In genomic region chr16:4263504-4264436, GRCh38 we compare ENCODE assay signal across 9 cellular contexts. TPM values are rescaled to one million over a fixed set of nuclear protein-coding genes. Genes with fewer than 3 reads are reported as not detected.
DNase-seq lines count a peak whose midpoint lies in the region; ATAC-seq lines count a peak whose summit lies in the region.
"Had no signal": no experiment of that assay in that cellular context is flagged by ENCODE, and none has a peak within 500 bp of the region (broad histone marks: within the 10 kb centered on the region; RNA-seq: fewer than 3 reads in every experiment).

No MANE protein-coding gene starts in this region.

- H2BK12ac ChIP-seq in trophoblast cell (ENCODE audit: low read length), result no peak overlapping the region

- H2AK5ac ChIP-seq in trophoblast cell (ENCODE audit: low read length), result no peak overlapping the region

- no peak overlapping the region for H4K91ac ChIP-seq in trophoblast cell (ENCODE audit: low read depth, low read length)

- no peak overlapping the region for H4K8ac ChIP-seq in trophoblast cell (ENCODE audit: low read depth, low read length)

- H3K4me2 ChIP-seq in trophoblast cell (ENCODE audit: low read length), result no peak overlapping the region

- H3K27me3 Mint-ChIP-seq in activated T-helper 1 cell treated with anti-CD3 and anti-CD28 coated beads, Interleukin-12 subunit alpha, Interleukin-12 subunit beta, Interleukin-2, Interleukin-4 antibody, amounts not matched to agents 30 ng/mL and 10 ng/mL and 1 ng/mL, durations not matched to agents 14 hours and 24 hours and 36 hours (ENCODE audit: insufficient read depth), result no peaks in the 10 kb centered on the region

- H3K9ac ChIP-seq in trophoblast cell (ENCODE audit: low read length), result no peak overlapping the region

- no peak overlapping the region for H3K4ac ChIP-seq in trophoblast cell (ENCODE audit: low read depth, low read length)

- H2BK120ac ChIP-seq in trophoblast cell (ENCODE audit: insufficient read depth, low read length, poor library complexity), result no peak overlapping the region

- H3K9me3 Mint-ChIP-seq in activated T-helper 1 cell treated with anti-CD3 and anti-CD28 coated beads, Interleukin-12 subunit alpha, Interleukin-12 subunit beta, Interleukin-2, Interleukin-4 antibody, amounts not matched to agents 30 ng/mL and 10 ng/mL and 1 ng/mL, durations not matched to agents 14 hours and 24 hours and 36 hours, result no peaks in the 10 kb centered on the region

- no peak overlapping the region for H3K23ac ChIP-seq in trophoblast cell (ENCODE audit: low read length)

- WGBS in trophoblast cell (ENCODE audit: extremely low coverage, insufficient coverage, insufficient read length), result no CpG with 5 or more reads among the region's 39 CpGs

- H3K79me2 ChIP-seq in trophoblast cell (ENCODE audit: control insufficient read depth, insufficient read depth, low read length, poor library complexity), result peaks cover 3% of the 10 kb centered on the region

- H2AFZ ChIP-seq in trophoblast cell (ENCODE audit: insufficient read depth, low read length, poor library complexity), result no peak overlapping the region

- peak; percentile 65 for DNase-seq in D341Med (ENCODE audit: low spot score)
- DNase-seq in OCI-M1 (lab: John Stamatoyannopoulos, UW), result peak; percentile 6
- DNase-seq in fibroblast of gingiva (ENCODE audit: low read depth), result peak; percentile 99
- peak; percentile 19 to 41 for DNase-seq in trophoblast cell
- no peak for DNase-seq in activated T-helper 1 cell treated with anti-CD3 and anti-CD28 coated beads, Interleukin-12 subunit alpha, Interleukin-12 subunit beta, Interleukin-2, Interleukin-4 antibody, amounts not matched to agents 30 ng/mL and 10 ng/mL and 1 ng/mL, durations not matched to agents 14 hours and 24 hours and 36 hours (ENCODE audit: low spot score)
- no peak for DNase-seq in stimulated activated CD4-positive, alpha-beta T cell treated with anti-CD3 and anti-CD28 coated beads, Interleukin-4, amount 100 ng/mL, for 24 hours
- DNase-seq: T1000 had no signal

- ATAC-seq in GM19463 (IDR thresholded peaks at IDR 0.05; ENCODE audit: unreplicated experiment), result no peak
- no peak for ATAC-seq in HG03196 (IDR thresholded peaks at IDR 0.05; ENCODE audit: unreplicated experiment)

- H3K27ac Mint-ChIP-seq in activated T-helper 1 cell treated with anti-CD3 and anti-CD28 coated beads, Interleukin-12 subunit alpha, Interleukin-12 subunit beta, Interleukin-2, Interleukin-4 antibody, amounts not matched to agents 30 ng/mL and 10 ng/mL and 1 ng/mL, durations not matched to agents 14 hours and 24 hours and 36 hours, result no peak overlapping the region

- intact Hi-C loops in activated T-helper 1 cell treated with anti-CD3 and anti-CD28 coated beads, Interleukin-12 subunit alpha, Interleukin-12 subunit beta, Interleukin-2, Interleukin-4 antibody, amounts not matched to agents 30 ng/mL and 10 ng/mL and 1 ng/mL, durations not matched to agents 14 hours and 24 hours and 36 hours (cut with micrococcal nuclease), result no loop called here

- H3K27ac ChIP-seq in trophoblast cell (ENCODE audit: low read depth, low read length), result no peak overlapping the region

- no peak overlapping the region for H3K4me3 ChIP-seq in trophoblast cell (ENCODE audit: low read depth, low read length)

- H3K4me3 Mint-ChIP-seq in activated T-helper 1 cell treated with anti-CD3 and anti-CD28 coated beads, Interleukin-12 subunit alpha, Interleukin-12 subunit beta, Interleukin-2, Interleukin-4 antibody, amounts not matched to agents 30 ng/mL and 10 ng/mL and 1 ng/mL, durations not matched to agents 14 hours and 24 hours and 36 hours, result no peak overlapping the region

- peaks cover 3 to 6% of the 10 kb centered on the region in 2 experiments for H3K4me1 ChIP-seq in trophoblast cell (ENCODE audit: control insufficient read depth in 1 of 2, insufficient read depth in 2 of 2, low read length in 2 of 2)

- no peaks in the 10 kb centered on the region for H3K79me1 ChIP-seq in trophoblast cell (ENCODE audit: low read length)

- H3K4me1 Mint-ChIP-seq in activated T-helper 1 cell treated with anti-CD3 and anti-CD28 coated beads, Interleukin-12 subunit alpha, Interleukin-12 subunit beta, Interleukin-2, Interleukin-4 antibody, amounts not matched to agents 30 ng/mL and 10 ng/mL and 1 ng/mL, durations not matched to agents 14 hours and 24 hours and 36 hours (ENCODE audit: low read depth), result no peaks in the 10 kb centered on the region

- H2BK5ac ChIP-seq in trophoblast cell (ENCODE audit: low read depth, low read length, poor library complexity), result no peak overlapping the region

- H3K36me3 Mint-ChIP-seq in activated T-helper 1 cell treated with anti-CD3 and anti-CD28 coated beads, Interleukin-12 subunit alpha, Interleukin-12 subunit beta, Interleukin-2, Interleukin-4 antibody, amounts not matched to agents 30 ng/mL and 10 ng/mL and 1 ng/mL, durations not matched to agents 14 hours and 24 hours and 36 hours (ENCODE audit: low read depth), result peaks cover 18% of the 10 kb centered on the region

- peaks cover 2 to 6% of the 10 kb centered on the region in 2 experiments for H3K36me3 ChIP-seq in trophoblast cell (ENCODE audit: control insufficient read depth in 1 of 2, insufficient read depth in 2 of 2, low read length in 2 of 2)

- H3K14ac ChIP-seq in trophoblast cell (ENCODE audit: low read length), result no peak overlapping the region

- H3K18ac ChIP-seq in trophoblast cell (ENCODE audit: low read length), result peak overlapping the region; percentile 33

- no peaks in the 10 kb centered on the region for H3K27me3 ChIP-seq in trophoblast cell (ENCODE audit: insufficient read depth, low read length)

- H3K9me3 ChIP-seq in trophoblast cell (ENCODE audit: insufficient read depth, low read depth, low read length), result no peaks in the 10 kb centered on the region

- peak overlapping the region; percentile 6 for H4K12ac ChIP-seq in trophoblast cell (ENCODE audit: low read depth, low read length)

RNA-seq across cellular contexts. Expression of gene TFAP4, which starts 9.1 kb away (rescaled TPM):
- 4.5 and 4.6 TPM in 2 replicates for polyA plus RNA-seq in trophoblast cell (2013)
- total RNA-seq in activated T-helper 1 cell treated with anti-CD3 and anti-CD28 coated beads, Interleukin-12 subunit alpha, Interleukin-12 subunit beta, Interleukin-2, Interleukin-4 antibody, amounts not matched to agents 30 ng/mL and 10 ng/mL and 1 ng/mL, durations not matched to agents 14 hours and 24 hours and 36 hours, result 48.3 and 49.2 TPM in 2 replicates

RNA-seq across cellular contexts. Expression of gene SRL, which starts 21.9 kb away (rescaled TPM):
- not detected in 2 replicates for polyA plus RNA-seq in trophoblast cell (2013)
- not detected in 2 replicates for total RNA-seq in activated T-helper 1 cell treated with anti-CD3 and anti-CD28 coated beads, Interleukin-12 subunit alpha, Interleukin-12 subunit beta, Interleukin-2, Interleukin-4 antibody, amounts not matched to agents 30 ng/mL and 10 ng/mL and 1 ng/mL, durations not matched to agents 14 hours and 24 hours and 36 hours

RNA-seq across cellular contexts. Expression of gene GLIS2, which starts 52.1 kb away (rescaled TPM):
- 22.5 and 23.2 TPM in 2 replicates for polyA plus RNA-seq in trophoblast cell (2013)
- 0.54 TPM in 2 replicates for total RNA-seq in activated T-helper 1 cell treated with anti-CD3 and anti-CD28 coated beads, Interleukin-12 subunit alpha, Interleukin-12 subunit beta, Interleukin-2, Interleukin-4 antibody, amounts not matched to agents 30 ng/mL and 10 ng/mL and 1 ng/mL, durations not matched to agents 14 hours and 24 hours and 36 hours

Comparison
In these comparisons a context has a peak if more than half of its experiments do, and no peak if none do; other contexts are left out.
1. DNase-seq: peak in D341Med (single experiment), OCI-M1 (single experiment), fibroblast of gingiva (single experiment) and trophoblast cell (2 of 2); none in activated T-helper 1 cell treated with anti-CD3 and anti-CD28 coated beads, Interleukin-12 subunit alpha, Interleukin-12 subunit beta, Interleukin-2, Interleukin-4 antibody, amounts not matched to agents 30 ng/mL and 10 ng/mL and 1 ng/mL, durations not matched to agents 14 hours and 24 hours and 36 hours (single experiment) and stimulated activated CD4-positive, alpha-beta T cell treated with anti-CD3 and anti-CD28 coated beads, Interleukin-4, amount 100 ng/mL, for 24 hours (single experiment).